Comparison of ENCODE assay signal across 20 cellular contexts in the genomic region with DNA sequence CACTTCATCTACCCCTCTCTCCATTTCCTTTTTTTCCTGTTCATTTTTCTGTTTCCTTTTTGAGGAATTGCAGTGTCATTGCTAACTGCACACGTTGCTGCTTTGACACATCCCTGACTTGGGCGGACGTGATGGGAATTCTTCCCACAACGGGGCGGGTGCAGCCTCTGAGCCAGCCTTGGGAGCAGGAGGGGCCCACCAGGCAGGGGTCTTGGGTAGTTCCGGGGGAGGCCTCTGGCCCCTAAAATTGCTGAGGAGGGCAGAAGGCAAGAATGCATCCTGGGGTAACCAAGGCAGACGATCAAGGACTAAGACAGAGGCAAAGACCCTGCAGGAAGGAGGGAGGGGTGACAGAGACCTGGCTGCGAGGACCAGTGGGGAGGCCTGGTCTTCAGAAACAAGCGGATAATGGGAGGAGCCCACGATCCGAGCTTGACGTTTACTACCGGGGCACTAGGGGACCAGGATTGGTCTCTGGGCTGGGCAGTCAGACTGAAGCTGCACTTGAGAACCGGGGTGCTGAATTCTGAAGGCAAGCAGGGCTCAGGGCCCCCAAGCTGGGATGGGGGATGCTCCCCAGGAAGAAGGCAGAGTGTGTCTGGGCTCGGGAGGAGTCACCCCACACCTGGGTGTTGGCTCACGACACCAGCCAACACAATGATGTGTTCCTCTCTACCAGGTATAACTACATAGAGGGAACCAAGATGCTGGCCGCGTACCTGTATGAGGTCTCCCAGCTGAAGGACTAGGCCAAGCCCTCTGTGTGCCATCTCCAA. TPM values are rescaled to one million over a fixed set of nuclear protein-coding genes. Genes with fewer than 3 reads are reported as not detected.
DNase-seq lines count a peak whose midpoint lies in the region; ATAC-seq, FAIRE-seq and TF ChIP-seq lines count a peak whose summit lies in the region.
"Had no signal": no experiment of that assay in that cellular context is flagged by ENCODE, and none has a peak within 500 bp of the region (broad histone marks: within the 10 kb centered on the region; RNA-seq: fewer than 3 reads in every experiment).

No MANE protein-coding gene starts in this region.

- CTCF ChIA-PET in GM12878 (lab: Yijun Ruan, JAX): no interaction called here

- peaks cover 24 to 40% of the 10 kb centered on the region in 2 experiments for H3K36me3 ChIP-seq in GM12878 (ENCODE audit: control insufficient read depth in 2 of 2, insufficient read depth in 2 of 2, low read length in 1 of 2)

- no peak overlapping the region for H3K4me3 Mint-ChIP-seq in CD14-positive monocyte
- no peak overlapping the region for H3K4me3 Mint-ChIP-seq in stimulated activated effector memory CD8-positive, alpha-beta T cell treated with anti-CD3 and anti-CD28 coated beads, Interleukin-12 subunit alpha, Interleukin-12 subunit beta, amount 100 ng/mL, for 72 hours
- H3K4me3 Mint-ChIP-seq: CD8-positive, alpha-beta T cell had no signal

- H3K9ac ChIP-seq in GM12878 (ENCODE audit: control insufficient read depth, insufficient read depth, low read length): no peak overlapping the region
- H3K9ac ChIP-seq: BLaER1 treated with 17β-estradiol and CSF1 and Interleukin-3, amounts not matched to agents 10 nM and 100 nM; GM23248 had no signal

- intact Hi-C loops in CD14-positive monocyte (cut with micrococcal nuclease) (no loop called here), GM12878 (cut with micrococcal nuclease; ENCODE audit: unreplicated experiment) (no loop called here)

- H3K4me1 ChIP-seq in GM12878 (ENCODE audit: control insufficient read depth, insufficient read depth, low read length): no peaks in the 10 kb centered on the region

- no peaks in the 10 kb centered on the region for H3K27me3 Mint-ChIP-seq in CD14-positive monocyte (ENCODE audit: low read depth in 3 of 3)

- POLR2A ChIA-PET in GM12878 (lab: Charles Lee): no interaction called here

- FAIRE-seq in GM12878 (lab: Jason Lieb, UNC) (no peak), frontal cortex (lab: Jason Lieb, UNC) (no peak)
- FAIRE-seq: RCC 7860 had no signal

- no peaks in the 10 kb centered on the region for H3K9me3 ChIP-seq in GM12878 (replicated peaks; ENCODE audit: control insufficient read depth, insufficient read depth, low read length)
- H3K9me3 ChIP-seq: BLaER1 treated with 17β-estradiol and CSF1 and Interleukin-3, amounts not matched to agents 10 nM and 100 nM; MG63; SJSA1 had no signal

- H3K27me3 ChIP-seq in GM12878 (replicated peaks in 1 of 2; ENCODE audit: control insufficient read depth in 2 of 2, insufficient read depth in 2 of 2, low read length in 1 of 2): no peaks in the 10 kb centered on the region
- H3K27me3 ChIP-seq: BLaER1 treated with 17β-estradiol and CSF1 and Interleukin-3, amounts not matched to agents 10 nM and 100 nM; MG63; SJSA1 had no signal

- TF ChIP-seq CTCF in CD14-positive monocyte (IDR thresholded peaks at IDR 0.05) (no peak), GM12878 (IDR thresholded peaks at IDR 0.05 in 2 of 3, conservative IDR thresholded peaks at IDR 0.05 in 1 of 3; ENCODE audit: control insufficient read depth in 2 of 3, extremely low read depth in 1 of 3, insufficient read depth in 1 of 3, low read depth in 3 of 3, low read length in 3 of 3) (no peak)

- in situ Hi-C loops in GM12878 (cut with MboI): no loop called here

- SMC1A ChIA-PET in GM12878 (lab: Charles Lee; ENCODE audit: uncharacterized antibody, unreplicated experiment): no interaction called here

- 0 out of 2 replicates have a peak, but pooled peaks have one; percentile 42 for TF ChIP-seq POLR2A in GM12878 (IDR thresholded peaks at IDR 0.05; ENCODE audit: low read depth, low read length)

- no peak overlapping the region for H2AFZ ChIP-seq in GM12878 (ENCODE audit: control insufficient read depth, low read depth, low read length)
- H2AFZ ChIP-seq: GM23248 had no signal

- no peaks in the 10 kb centered on the region for H3K9me3 Mint-ChIP-seq in CD14-positive monocyte
- no peaks in the 10 kb centered on the region for H3K9me3 Mint-ChIP-seq in stimulated activated effector memory CD8-positive, alpha-beta T cell treated with anti-CD3 and anti-CD28 coated beads, Interleukin-12 subunit alpha, Interleukin-12 subunit beta, amount 100 ng/mL, for 72 hours
- H3K9me3 Mint-ChIP-seq: CD8-positive, alpha-beta T cell had no signal

- no peak overlapping the region for H3K27ac ChIP-seq in GM12878 (ENCODE audit: control insufficient read depth, insufficient read depth)
- H3K27ac ChIP-seq: BLaER1 treated with 17β-estradiol and CSF1 and Interleukin-3, amounts not matched to agents 10 nM and 100 nM; GM23248; SJSA1 had no signal

- H3K4me1 Mint-ChIP-seq in CD14-positive monocyte: peaks cover 17% of the 10 kb centered on the region
- H3K4me1 Mint-ChIP-seq in stimulated activated effector memory CD8-positive, alpha-beta T cell treated with anti-CD3 and anti-CD28 coated beads, Interleukin-12 subunit alpha, Interleukin-12 subunit beta, amount 100 ng/mL, for 72 hours: peaks cover 6% of the 10 kb centered on the region

- H3K36me3 Mint-ChIP-seq in CD14-positive monocyte: peaks cover 79 to 84% of the 10 kb centered on the region in 2 donors
- H3K36me3 Mint-ChIP-seq in stimulated activated effector memory CD8-positive, alpha-beta T cell treated with anti-CD3 and anti-CD28 coated beads, Interleukin-12 subunit alpha, Interleukin-12 subunit beta, amount 100 ng/mL, for 72 hours: peaks cover 56% of the 10 kb centered on the region

- peak overlapping the region in 4 of 7 donors; percentile 7 to 65 (median 20) for H3K27ac Mint-ChIP-seq in CD14-positive monocyte
- H3K27ac Mint-ChIP-seq in stimulated activated effector memory CD8-positive, alpha-beta T cell treated with anti-CD3 and anti-CD28 coated beads, Interleukin-12 subunit alpha, Interleukin-12 subunit beta, amount 100 ng/mL, for 72 hours: peak overlapping the region; percentile 29
- H3K27ac Mint-ChIP-seq: CD8-positive, alpha-beta T cell had no signal

- ATAC-seq in GM12878: no peak
- ATAC-seq in stimulated activated effector memory CD8-positive, alpha-beta T cell treated with anti-CD3 and anti-CD28 coated beads, Interleukin-12 subunit alpha, Interleukin-12 subunit beta, amount 100 ng/mL, for 72 hours: no peak
- ATAC-seq in HG02885 (IDR thresholded peaks at IDR 0.05; ENCODE audit: poor library complexity, unreplicated experiment): no peak
- ATAC-seq: CD8-positive, alpha-beta T cell had no signal

- RAD21 ChIA-PET in GM12878 (lab: Charles Lee; ENCODE audit: unreplicated experiment): no interaction called here

- H3K4me3 ChIP-seq in GM12878: no peak overlapping the region
- H3K4me3 ChIP-seq: BLaER1 treated with 17β-estradiol and CSF1 and Interleukin-3, amounts not matched to agents 10 nM and 100 nM; GM23248; MG63; SJSA1 had no signal

- no peaks in the 10 kb centered on the region; the same call in 1 of the 2 replicates for H4K20me1 ChIP-seq in GM12878 (ENCODE audit: control insufficient read depth, insufficient read depth)

- WGBS in GM12878 (ENCODE audit: insufficient coverage, insufficient replicate concordance, low lambda C conversion rate, missing lambda C conversion rate): 91% methylated on average over 18 of the region's 18 CpGs

- DNase-seq in CD14-positive monocyte (ENCODE audit: low spot score): no peak
- DNase-seq in GM12878 (ENCODE audit: low read depth, low spot score): no peak
- DNase-seq in islet precursor cell: peak; percentile 20
- DNase-seq in stimulated activated effector memory CD8-positive, alpha-beta T cell treated with anti-CD3 and anti-CD28 coated beads, Interleukin-12 subunit alpha, Interleukin-12 subunit beta, amount 100 ng/mL, for 72 hours (ENCODE audit: low spot score in 2 of 2): no peak
- no peak for DNase-seq in frontal cortex (ENCODE audit: low spot score in 2 of 2)
- DNase-seq in T1000 (lab: John Stamatoyannopoulos, UW): no peak
- DNase-seq: CD8-positive, alpha-beta T cell; DND-41; GM23248; MG63; NCI-H1417; NCI-H187; NCI-H446; NCI-H526; OCI-M1 had no signal

- no peak for TF ChIP-seq RAD21 in GM12878 (IDR thresholded peaks at IDR 0.05; ENCODE audit: insufficient read depth, low read depth, low read length)

- BruUV-seq in GM12878 (replicated peaks; lab: Mats Ljungman, UMichigan): no TSS peak

- H3K79me2 ChIP-seq in GM12878 (ENCODE audit: control insufficient read depth, insufficient read depth, low read length): no peaks in the 10 kb centered on the region

- H3K4me2 ChIP-seq in GM12878 (ENCODE audit: control insufficient read depth, insufficient read depth): no peak overlapping the region
- H3K4me2 ChIP-seq: BLaER1 treated with 17β-estradiol and CSF1 and Interleukin-3, amounts not matched to agents 10 nM and 100 nM had no signal

- no peak for TF ChIP-seq EP300 in GM12878 (IDR thresholded peaks at IDR 0.05; ENCODE audit: borderline replicate concordance in 1 of 2, control insufficient read depth in 1 of 2, low read depth in 2 of 2, low read length in 2 of 2)

RNA-seq across cellular contexts. Expression of a gene that starts 14.8 kb away (rescaled TPM):
- polyA plus RNA-seq in CD14-positive monocyte (not detected), GM12878 (2011; rRNA removed) (not detected in 2 replicates), GM12878 (2014; fragmentation: Illumina TruSeq; extraction: Trizol) (0.04 TPM in 1 of 2 replicates, not detected in the other), GM12878 (2014; fragmentation: Nextera tagmentation; extraction: Ambion mirVana) (not detected), GM12878 (2014; rRNA removed) (not detected in 2 replicates), GM12878 (2016; fragmentation: Nextera tagmentation; extraction: Ambion mirVana) (under 1 TPM in 1 of 2 experiments, not detected in 1; 0.05 TPM)
- 0.39 TPM in 1 of 2 replicates, not detected in the other for total RNA-seq in GM12878 (2013; cell fraction: nucleolus; rRNA removed)
- total RNA-seq in GM12878 (2014; rRNA removed) (not detected in 2 replicates), GM12878 (2014; rRNA removed; fragmentation: Illumina TruSeq; extraction: Trizol) (not detected in 2 replicates), GM12878 (2021) (not detected in 2 replicates), frontal cortex (under 0.01 TPM)
- not detected for polyA plus RNA-seq in GM12878 (2011; ENCODE audit: low read depth)
- 0.09 TPM in 1 of 2 replicates, not detected in the other for polyA plus RNA-seq in GM12878 (2011; cell fraction: cytosol; rRNA removed)
- polyA plus RNA-seq in GM12878 (2011; cell fraction: nucleus; rRNA removed): 0.28 and 0.42 TPM in 2 replicates
- polyA plus RNA-seq in GM12878 (2012): 0.03 and 0.11 TPM in 2 replicates
- polyA minus RNA-seq in GM12878 (2011; rRNA and poly(A)+ RNA removed): not detected in 2 replicates
- polyA minus RNA-seq in GM12878 (2011; cell fraction: cytosol; rRNA and poly(A)+ RNA removed): not detected in 2 replicates
- not detected in 2 replicates for polyA minus RNA-seq in GM12878 (2011; cell fraction: nucleus; rRNA and poly(A)+ RNA removed)
- total RNA-seq: GM23248, LHCN-M2, SJSA1 had no signal
- polyA plus RNA-seq: GM23248 had no signal

RNA-seq across cellular contexts. Expression of a gene that starts 23.3 kb away (rescaled TPM):
- polyA plus RNA-seq in CD14-positive monocyte (100 to 1,000 TPM; 103 to 186 TPM), GM12878 (2011; rRNA removed) (177 and 181 TPM in 2 replicates), GM12878 (2014; fragmentation: Illumina TruSeq; extraction: Trizol) (196 and 205 TPM in 2 replicates), GM12878 (2014; fragmentation: Nextera tagmentation; extraction: Ambion mirVana) (100 to 1,000 TPM in 1 of 2 experiments, 10 to 100 TPM in 1; 63.5 to 101 TPM), GM12878 (2014; rRNA removed) (128 and 136 TPM in 2 replicates), GM12878 (2016; fragmentation: Nextera tagmentation; extraction: Ambion mirVana) (100 to 1,000 TPM; 196 to 213 TPM)
- 144 and 166 TPM in 2 replicates for total RNA-seq in GM12878 (2013; cell fraction: nucleolus; rRNA removed)
- total RNA-seq in GM12878 (2014; rRNA removed) (104 and 109 TPM in 2 replicates), GM12878 (2014; rRNA removed; fragmentation: Illumina TruSeq; extraction: Trizol) (70.8 and 75.5 TPM in 2 replicates), GM12878 (2021) (174 and 181 TPM in 2 replicates), frontal cortex (32.6 TPM)
- polyA plus RNA-seq in GM12878 (2011; ENCODE audit: low read depth): 125 TPM
- polyA plus RNA-seq in GM12878 (2011; cell fraction: cytosol; rRNA removed): 185 and 186 TPM in 2 replicates
- polyA plus RNA-seq in GM12878 (2011; cell fraction: nucleus; rRNA removed): 124 and 184 TPM in 2 replicates
- 134 and 144 TPM in 2 replicates for polyA plus RNA-seq in GM12878 (2012)
- polyA minus RNA-seq in GM12878 (2011; rRNA and poly(A)+ RNA removed): 167 and 190 TPM in 2 replicates
- 64.7 and 79.8 TPM in 2 replicates for polyA minus RNA-seq in GM12878 (2011; cell fraction: cytosol; rRNA and poly(A)+ RNA removed)
- polyA minus RNA-seq in GM12878 (2011; cell fraction: nucleus; rRNA and poly(A)+ RNA removed): 66.1 and 137 TPM in 2 replicates
